In genomic region chr19:7680606-7681335, GRCh38 we compare ENCODE assay signal across 8 cellular contexts. TPM values are rescaled to one million over a fixed set of nuclear protein-coding genes. Genes with fewer than 3 reads are reported as not detected.
A peak's percentile ranks its signal among the peaks of the same experiment; 100 is the strongest.
DNase-seq lines count a peak whose midpoint lies in the region; ATAC-seq and TF ChIP-seq lines count a peak whose summit lies in the region.

TRAPPC5 (plus strand) TSS chr19:7680833; CDS start chr19:7682254, 1,421 bp downstream.

- H3K27me3 ChIP-seq in left ventricle myocardium inferior (ENCODE audit: low read depth) (peaks cover 40% of the 10 kb centered on the region), prostate gland (replicated peaks; ENCODE audit: insufficient read depth) (no peaks in the 10 kb centered on the region), upper lobe of left lung (no peaks in the 10 kb centered on the region)

- H3K4me1 ChIP-seq in left ventricle myocardium inferior (peaks cover 21% of the 10 kb centered on the region), prostate gland (replicated peaks) (no peaks in the 10 kb centered on the region), upper lobe of left lung (peaks cover 12 to 39% (median 27%) of the 10 kb centered on the region in 4 donors)

- peak; percentile 78 for TF ChIP-seq POLR2A in prostate gland (IDR thresholded peaks at IDR 0.05)
- TF ChIP-seq POLR2A in upper lobe of left lung (IDR thresholded peaks at IDR 0.05): peak in 1 of 4 donors; percentile 76

- intact Hi-C loops in T-helper 2 cell treated with Interferon-gamma antibody and Interleukin-4, amounts not matched to agents 100 ng/mL and 5 ng/mL, for 36 hours (cut with micrococcal nuclease): loop anchor here (1.0 kb wide), 3 partner anchors 28 to 119 kb away; no protein-coding TSS in a partner anchor
- intact Hi-C loops in left ventricle myocardium inferior (cut with micrococcal nuclease) (no loop called here), prostate gland (cut with DNase I) (no loop called here)

- H3K9me3 ChIP-seq in left ventricle myocardium inferior (replicated peaks): no peaks in the 10 kb centered on the region
- no peaks in the 10 kb centered on the region for H3K9me3 ChIP-seq in prostate gland
- no peaks in the 10 kb centered on the region for H3K9me3 ChIP-seq in upper lobe of left lung

- TF ChIP-seq CTCF in left ventricle myocardium inferior (IDR thresholded peaks at IDR 0.05; ENCODE audit: borderline replicate concordance): peak; percentile 99
- TF ChIP-seq CTCF in prostate gland (IDR thresholded peaks at IDR 0.05): peak; percentile 93 to 100 (median 98)
- TF ChIP-seq CTCF in upper lobe of left lung (IDR thresholded peaks at IDR 0.05): peak; percentile 97 to 100 (median 100)

- DNase-seq in DMS53 treated with DMSO at 0.1 percent for 48 hours (lab: John Stamatoyannopoulos, UW; ENCODE audit: unreplicated experiment) (peak; percentile 54), H4 (ENCODE audit: low spot score) (peak; percentile 73), NCI-H1105 treated with DMSO at 0.1 percent for 48 hours (lab: John Stamatoyannopoulos, UW) (peak; percentile 74), amygdala (lab: John Stamatoyannopoulos, UW) (peak in 54 of 56 donors; percentile 17 to 91 (median 70)), left ventricle myocardium inferior (peak; percentile 86), prostate gland (ENCODE audit: low spot score) (peak; percentile 78), upper lobe of left lung (peak; percentile 90 to 98)

- under 1% methylated on average over 44 of the region's 78 CpGs for WGBS in prostate gland
- WGBS in upper lobe of left lung, 2 donors: 0 to 1% methylated on average over 6 to 47 of the region's 78 CpGs

- peak; percentile 90 to 95 for ATAC-seq in upper lobe of left lung (ENCODE audit: low FRiP score in 2 of 2)

- peak within 1 kb of the TSS; percentile 87 for H3K27ac ChIP-seq in left ventricle myocardium inferior (replicated peaks)
- H3K27ac ChIP-seq in prostate gland: peak within 1 kb of the TSS; percentile 90 to 91
- H3K27ac ChIP-seq in upper lobe of left lung: peak within 1 kb of the TSS; percentile 88 to 97 (median 90)

- H3K36me3 ChIP-seq in left ventricle myocardium inferior: peaks cover 19% of the 10 kb centered on the region
- H3K36me3 ChIP-seq in prostate gland: peaks cover 0 to 10% of the 10 kb centered on the region in 2 donors
- H3K36me3 ChIP-seq in upper lobe of left lung: peaks cover 0 to 33% (median 21%) of the 10 kb centered on the region in 4 donors

- H3K4me3 ChIP-seq in left ventricle myocardium inferior (peak within 1 kb of the TSS; percentile 97), prostate gland (peak within 1 kb of the TSS; percentile 100), upper lobe of left lung (peak within 1 kb of the TSS; percentile 72 to 98 (median 90))

- peak in 1 of 4 donors; percentile 33 for TF ChIP-seq EP300 in upper lobe of left lung (IDR thresholded peaks at IDR 0.05)

RNA-seq across cellular contexts. Expression of gene TRAPPC5, which starts in this region (rescaled TPM):
- total RNA-seq in H4 (2014; rRNA removed; shearing (Covaris generic)): 90.6 and 139 TPM in 2 replicates
- total RNA-seq in T-helper 2 cell treated with Interferon-gamma antibody and Interleukin-4, amounts not matched to agents 100 ng/mL and 5 ng/mL, for 36 hours: 65.6 and 76.9 TPM in 2 replicates
- 116 TPM for total RNA-seq in left ventricle myocardium inferior
- 100 to 1,000 TPM; 105 to 150 TPM for total RNA-seq in prostate gland
- total RNA-seq in upper lobe of left lung: 100 to 1,000 TPM in 1 of 6 donors, 10 to 100 TPM in 5; 33.9 to 105 (median 52.0) TPM

Comparison
In these comparisons a context has a peak if more than half of its experiments do, and no peak if none do; other contexts are left out.
1. Peak in every context shown above with its lines: DNase-seq, ATAC-seq, H3K4me3 ChIP-seq and H3K27ac ChIP-seq.